Comparison of ENCODE assay signal across 15 cellular contexts in the genomic region with DNA sequence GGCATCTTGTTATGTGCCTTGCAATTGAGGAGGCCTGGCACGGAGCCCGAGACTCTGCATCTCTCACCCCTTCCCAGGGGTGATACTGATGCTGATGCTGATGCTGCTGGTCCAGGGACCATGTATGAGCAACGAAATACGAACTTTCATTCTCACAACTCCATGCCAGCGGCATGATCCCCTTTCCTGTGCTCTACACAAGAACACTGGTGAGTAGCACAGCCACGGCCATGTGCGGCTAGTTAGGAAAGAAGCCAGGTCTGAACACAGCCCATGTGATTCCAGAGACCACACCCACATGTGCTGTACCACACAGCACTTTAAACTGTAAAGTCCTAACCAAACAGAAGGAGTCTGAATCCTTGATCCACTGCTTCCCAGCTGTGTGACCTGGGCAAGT. TPM values are rescaled to one million over a fixed set of nuclear protein-coding genes. Genes with fewer than 3 reads are reported as not detected.
DNase-seq lines count a peak whose midpoint lies in the region; ATAC-seq, FAIRE-seq and TF ChIP-seq lines count a peak whose summit lies in the region.
"Had no signal": no experiment of that assay in that cellular context is flagged by ENCODE, and none has a peak within 500 bp of the region (broad histone marks: within the 10 kb centered on the region; RNA-seq: fewer than 3 reads in every experiment).

No MANE protein-coding gene starts in this region.

- H3K27ac ChIP-seq in HEK293 (ENCODE audit: extremely low read depth, low read depth, low read length) (no peak overlapping the region), keratinocyte (ENCODE audit: control insufficient read depth, insufficient read depth, low read length) (no peak overlapping the region), coronary artery (no peak overlapping the region)

- H3K4me3 Mint-ChIP-seq in endothelial cell (ENCODE audit: unreplicated experiment), result no peak overlapping the region
- H3K4me3 Mint-ChIP-seq: activated CD8-positive, alpha-beta T cell treated with anti-CD3 and anti-CD28 coated beads, Interleukin-2, amount 10 ng/mL, durations not matched to agents 7 days and 5 days; stimulated activated naive B cell treated with anti-CD40 and anti-IgM and Interleukin-4, amounts not matched to agents 10 μg/mL and 1 μg/mL and 100 μg/mL, for 72 hours had no signal

- no peak overlapping the region for H3K27ac Mint-ChIP-seq in endothelial cell (ENCODE audit: unreplicated experiment)
- H3K27ac Mint-ChIP-seq: activated CD8-positive, alpha-beta T cell treated with anti-CD3 and anti-CD28 coated beads, Interleukin-2, amount 10 ng/mL, durations not matched to agents 7 days and 5 days; stimulated activated naive B cell treated with anti-CD40 and anti-IgM and Interleukin-4, amounts not matched to agents 10 μg/mL and 1 μg/mL and 100 μg/mL, for 72 hours had no signal

- no peak overlapping the region for H2AFZ ChIP-seq in keratinocyte (ENCODE audit: control insufficient read depth, low read length)

- no peaks in the 10 kb centered on the region for H3K36me3 Mint-ChIP-seq in endothelial cell (ENCODE audit: low read depth, unreplicated experiment)
- H3K36me3 Mint-ChIP-seq: stimulated activated naive B cell treated with anti-CD40 and anti-IgM and Interleukin-4, amounts not matched to agents 10 μg/mL and 1 μg/mL and 100 μg/mL, for 72 hours had no signal

- peaks cover 18% of the 10 kb centered on the region for H3K27me3 Mint-ChIP-seq in endothelial cell (ENCODE audit: unreplicated experiment)

- H3K36me3 ChIP-seq in HEK293 (ENCODE audit: control insufficient read depth in 2 of 2, insufficient read depth in 1 of 2, low read length in 2 of 2), result peaks cover 0 to 3% of the 10 kb centered on the region in 2 experiments; a peak in 1 of 3 replicates
- H3K36me3 ChIP-seq in keratinocyte (ENCODE audit: control insufficient read depth in 2 of 2, extremely low read depth in 1 of 2, insufficient read depth in 2 of 2, low read length in 2 of 2), result peaks cover under 1 to 4% of the 10 kb centered on the region in 2 experiments

- CTCF ChIA-PET in HEK293 (lab: Yijun Ruan, JAX), result interaction anchor here (0.6 to 7.4 kb wide), 2 partner anchors 13 to 909 kb away, joined by 3 to 40 read pairs; no protein-coding TSS in a partner anchor

- H4K20me1 ChIP-seq in keratinocyte (ENCODE audit: control insufficient read depth, extremely low read depth, insufficient read depth, low read length), result no peaks in the 10 kb centered on the region

- no peak overlapping the region for H3K4me3 ChIP-seq in AG10803 (ENCODE audit: low read length)
- H3K4me3 ChIP-seq in HEK293 (ENCODE audit: low read depth, low read length), result no peak overlapping the region
- no peak overlapping the region for H3K4me3 ChIP-seq in astrocyte of the cerebellum (ENCODE audit: low read depth, low read length)
- H3K4me3 ChIP-seq in keratinocyte (ENCODE audit: control insufficient read depth in 2 of 3, extremely low read depth in 1 of 3, insufficient read depth in 2 of 3, low read depth in 1 of 3, low read length in 3 of 3), result no peak overlapping the region
- H3K4me3 ChIP-seq in coronary artery, result no peak overlapping the region

- DNase-seq in AG10803 (ENCODE audit: low read depth), result peak; percentile 69
- peak; percentile 12 for DNase-seq in astrocyte of the cerebellum (ENCODE audit: low read depth)
- DNase-seq in keratinocyte (ENCODE audit: low read depth, low spot score), result no peak
- DNase-seq in endothelial cell (ENCODE audit: low spot score), result no peak
- DNase-seq in coronary artery (ENCODE audit: low spot score), result no peak
- no peak for DNase-seq in NCI-H1436 (lab: John Stamatoyannopoulos, UW)
- DNase-seq: activated CD8-positive, alpha-beta T cell treated with anti-CD3 and anti-CD28 coated beads, Interleukin-2, amount 10 ng/mL, durations not matched to agents 7 days and 5 days; activated gamma-delta T cell; C1 segment of cervical spinal cord; MV-4-11; NCI-H774; stimulated activated CD4-positive, alpha-beta T cell treated with anti-CD3 and anti-CD28 coated beads, Interleukin-2, amount 100 ng/mL, for 48 hours; stimulated activated naive B cell treated with anti-CD40 and anti-IgM and Interleukin-4, amounts not matched to agents 10 μg/mL and 1 μg/mL and 100 μg/mL, for 72 hours had no signal

- POLR2A ChIA-PET in HEK293 (lab: Yijun Ruan, JAX), result no interaction called here

- no peaks in the 10 kb centered on the region for H3K9me1 ChIP-seq in keratinocyte (ENCODE audit: control insufficient read depth, extremely low read depth, insufficient read depth, low read length)

- dilution Hi-C loops in keratinocyte (cut with MboI; ENCODE audit: extremely low pct_ligation_motif_present, low sequenced_read_pairs), result no loop called here

- H3K9me3 Mint-ChIP-seq in endothelial cell (ENCODE audit: unreplicated experiment), result no peaks in the 10 kb centered on the region
- H3K9me3 Mint-ChIP-seq: stimulated activated naive B cell treated with anti-CD40 and anti-IgM and Interleukin-4, amounts not matched to agents 10 μg/mL and 1 μg/mL and 100 μg/mL, for 72 hours had no signal

- H3K9me3 ChIP-seq in HEK293 (ENCODE audit: control insufficient read depth, insufficient read depth, low read depth, low read length) (no peaks in the 10 kb centered on the region), keratinocyte (ENCODE audit: control insufficient read depth, low read depth, low read length) (no peaks in the 10 kb centered on the region)

- H3K4me1 ChIP-seq in HEK293 (ENCODE audit: control insufficient read depth, insufficient read depth, low read length) (peaks cover 7% of the 10 kb centered on the region; the same call in 1 of the 2 replicates), keratinocyte (ENCODE audit: control insufficient read depth, extremely low read depth, insufficient read depth, low read length) (peaks cover 22% of the 10 kb centered on the region)

- H3K4me1 Mint-ChIP-seq in endothelial cell (ENCODE audit: unreplicated experiment), result peaks cover 8% of the 10 kb centered on the region
- H3K4me1 Mint-ChIP-seq: stimulated activated naive B cell treated with anti-CD40 and anti-IgM and Interleukin-4, amounts not matched to agents 10 μg/mL and 1 μg/mL and 100 μg/mL, for 72 hours had no signal

- no peaks in the 10 kb centered on the region for H3K79me2 ChIP-seq in keratinocyte (ENCODE audit: control insufficient read depth, insufficient read depth, low read length)

- H3K9ac ChIP-seq in keratinocyte (ENCODE audit: control insufficient read depth, extremely low read depth, insufficient read depth, low read length), result no peak overlapping the region

- no peak for TF ChIP-seq CTCF in AG10803 (conservative IDR thresholded peaks at IDR 0.05; ENCODE audit: low read length)
- TF ChIP-seq CTCF in HEK293 (tag by site-specific recombination; IDR thresholded peaks at IDR 0.05), result no peak
- TF ChIP-seq CTCF in astrocyte of the cerebellum (IDR thresholded peaks at IDR 0.05; ENCODE audit: low read depth, low read length, missing control alignments), result no peak
- no peak for TF ChIP-seq CTCF in keratinocyte (optimal IDR thresholded peaks at IDR 0.05 in 1 of 3, IDR thresholded peaks at IDR 0.05 in 1 of 3, conservative IDR thresholded peaks at IDR 0.05 in 1 of 3; ENCODE audit: extremely low read depth in 1 of 3, insufficient read depth in 2 of 3, low read length in 3 of 3)
- no peak for TF ChIP-seq CTCF in endothelial cell (IDR thresholded peaks at IDR 0.05; ENCODE audit: unreplicated experiment)
- TF ChIP-seq CTCF in coronary artery (IDR thresholded peaks at IDR 0.05), result no peak

- ATAC-seq in GM21526 (IDR thresholded peaks at IDR 0.05; ENCODE audit: low FRiP score, unreplicated experiment), result no peak
- ATAC-seq: activated CD8-positive, alpha-beta T cell treated with anti-CD3 and anti-CD28 coated beads, Interleukin-2, amount 10 ng/mL, durations not matched to agents 7 days and 5 days; stimulated activated naive B cell treated with anti-CD40 and anti-IgM and Interleukin-4, amounts not matched to agents 10 μg/mL and 1 μg/mL and 100 μg/mL, for 72 hours had no signal

- in situ Hi-C loops in astrocyte of the cerebellum (cut with HindIII; ENCODE audit: low sequenced_read_pairs), result no loop called here

- no peak overlapping the region for H3K4me2 ChIP-seq in keratinocyte (ENCODE audit: control insufficient read depth, extremely low read depth, insufficient read depth, low read depth, low read length)

- H3K27me3 ChIP-seq in keratinocyte (ENCODE audit: control insufficient read depth, extremely low read depth, insufficient read depth, low read length), result no peaks in the 10 kb centered on the region

- peak; percentile 17 for FAIRE-seq in keratinocyte (lab: Jason Lieb, UNC)

TF ChIP-seq in HEK293, 187 proteins besides CTCF, POLR2A, EP300 and RAD21 (continues in another document):
- TF ChIP-seq ZNF48 (tag by site-specific recombination; IDR thresholded peaks at IDR 0.05), result no peak
- TF ChIP-seq KLF9 (tag by site-specific recombination; IDR thresholded peaks at IDR 0.05; ENCODE audit: low read depth), result peak; percentile 32; the same call in 1 of the 2 replicates
- TF ChIP-seq ZNF341 (tag by site-specific recombination; IDR thresholded peaks at IDR 0.05; ENCODE audit: low read depth), result no peak
- no peak for TF ChIP-seq ZNF501 (tag by site-specific recombination; IDR thresholded peaks at IDR 0.05)

RNA-seq across cellular contexts. Expression of gene ACAA2, which starts 32.9 kb away (rescaled TPM):
- 2.3 to 2.8 TPM (median 2.4 TPM) in 3 replicates for polyA plus RNA-seq in keratinocyte
- polyA plus RNA-seq in keratinocyte (2011; ENCODE audit: low read depth), result 6.8 TPM
- 1.8 and 2.8 TPM in 2 replicates for polyA plus RNA-seq in keratinocyte (2011; cell fraction: cytosol; rRNA removed)
- 2.6 and 2.9 TPM in 2 replicates for polyA plus RNA-seq in keratinocyte (2011; cell fraction: nucleus; rRNA removed)
- polyA plus RNA-seq in keratinocyte (2012; ENCODE audit: low replicate concordance), result 3.4 and 7.9 TPM in 2 replicates
- 1.8 to 2.1 TPM (median 2.0 TPM) in 3 replicates for polyA minus RNA-seq in keratinocyte
- 0.96 TPM for polyA minus RNA-seq in keratinocyte (2011; cell fraction: cytosol; rRNA and poly(A)+ RNA removed)
- polyA minus RNA-seq in keratinocyte (2011; cell fraction: nucleus; rRNA and poly(A)+ RNA removed), result 1.1 and 2.9 TPM in 2 replicates
- 50.6 TPM for total RNA-seq in endothelial cell (ENCODE audit: unreplicated experiment)

Comparison
In these comparisons a context has a peak if more than half of its experiments do, and no peak if none do; other contexts are left out.
1. DNase-seq: peak in AG10803 (single experiment) and astrocyte of the cerebellum (single experiment); none in keratinocyte (single experiment), endothelial cell (single experiment), coronary artery (single experiment) and NCI-H1436 (single experiment).